12 cellular contexts compared by ENCODE assay signal in the genomic region with DNA sequence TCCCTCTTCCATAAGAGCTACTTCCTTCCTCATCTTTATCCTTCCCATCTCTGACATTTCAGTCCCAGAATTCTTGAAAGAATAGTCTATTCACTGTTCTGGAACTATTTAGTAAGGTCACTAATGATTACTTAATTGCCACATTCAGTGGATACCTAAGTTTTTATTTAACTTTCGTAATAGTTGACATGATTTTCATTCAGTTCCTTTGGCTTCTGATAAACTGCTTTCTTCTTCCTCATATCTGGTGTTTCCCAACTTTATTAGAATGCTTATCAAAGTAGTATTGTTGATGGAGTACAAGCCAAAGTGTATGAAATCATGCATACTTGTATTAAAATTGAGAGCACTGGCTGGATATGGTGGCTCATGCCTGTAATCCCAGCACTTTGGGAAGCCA. TPM values are rescaled to one million over a fixed set of nuclear protein-coding genes. Genes with fewer than 3 reads are reported as not detected.
DNase-seq lines count a peak whose midpoint lies in the region; ATAC-seq and TF ChIP-seq lines count a peak whose summit lies in the region.
"Had no signal": no experiment of that assay in that cellular context is flagged by ENCODE, and none has a peak within 500 bp of the region (broad histone marks: within the 10 kb centered on the region; RNA-seq: fewer than 3 reads in every experiment).

No MANE protein-coding gene starts in this region.

- peaks cover 82% of the 10 kb centered on the region for H4K20me1 ChIP-seq in IMR-90 (ENCODE audit: insufficient read depth, low read length)

- intact Hi-C loops in CD4-positive, alpha-beta memory T cell (cut with micrococcal nuclease) = no loop called here
- intact Hi-C loops in IMR-90 (cut with micrococcal nuclease) = no loop called here
- intact Hi-C loops in body of pancreas (cut with DNase I) = no loop called here
- intact Hi-C loops in transverse colon (cut with DNase I; ENCODE audit: low total_unique reads) = no loop called here

- H2BK20ac ChIP-seq in IMR-90 (ENCODE audit: low read depth, low read length) = no peak overlapping the region

- no peak overlapping the region for H3K27ac ChIP-seq in CD4-positive, alpha-beta memory T cell (ENCODE audit: low read depth, low read length)
- H3K27ac ChIP-seq in IMR-90 (ENCODE audit: insufficient read depth, low read length) (no peak overlapping the region), body of pancreas (peak overlapping the region in 2 of 4 donors; percentile 28 to 68), transverse colon (no peak overlapping the region)

- no peak overlapping the region for H3K4ac ChIP-seq in IMR-90 (ENCODE audit: low read depth, low read length)

- H3K23ac ChIP-seq in IMR-90 (ENCODE audit: low read depth, low read length) = no peak overlapping the region

- H3K56ac ChIP-seq in IMR-90 (ENCODE audit: extremely low read depth, insufficient read depth, low read length) = no peak overlapping the region

- H2AK9ac ChIP-seq in IMR-90 (replicated peaks; ENCODE audit: low read depth, low read length, poor library complexity) = no peak overlapping the region

- 0 out of 2 replicates have a peak, but pooled peaks have one; percentile 16 for ATAC-seq in IMR-90 (ENCODE audit: low read depth)
- peak; percentile 71 for ATAC-seq in body of pancreas
- ATAC-seq: SK-N-SH treated with all-trans-retinoic acid at 6 μM for 48 hours had no signal

- BruUV-seq in IMR-90 (replicated peaks; lab: Mats Ljungman, UMichigan) = no TSS peak

- H3K79me1 ChIP-seq in IMR-90 (ENCODE audit: low read depth in 1 of 2, low read length in 2 of 2) = peaks cover 9 to 29% of the 10 kb centered on the region in 2 experiments; a peak in 3 of 4 replicates

- H3K4me1 ChIP-seq in CD4-positive, alpha-beta memory T cell (ENCODE audit: insufficient read depth, low read length) = peaks cover 86% of the 10 kb centered on the region
- H3K4me1 ChIP-seq in IMR-90 (ENCODE audit: control insufficient read depth, insufficient read depth, low read length) = peaks cover 7% of the 10 kb centered on the region
- peaks cover 31% of the 10 kb centered on the region for H3K4me1 ChIP-seq in body of pancreas
- H3K4me1 ChIP-seq in transverse colon = peaks cover 13 to 87% (median 23%) of the 10 kb centered on the region in 4 donors

- in situ Hi-C loops in IMR-90 (cut with MboI; ENCODE audit: low sequenced_read_pairs) (no loop called here), transverse colon (cut with MboI; ENCODE audit: low pct_ligation_motif_present in 1 of 4, low pct_unique_long_range_greater_than_20kb in 1 of 4, low sequenced_read_pairs in 3 of 4) (no loop called here)

- no peak for TF ChIP-seq CTCF in IMR-90 (conservative IDR thresholded peaks at IDR 0.05; ENCODE audit: low read depth, low read length)
- no peak for TF ChIP-seq CTCF in body of pancreas (IDR thresholded peaks at IDR 0.05)
- TF ChIP-seq CTCF in nephron (IDR thresholded peaks at IDR 0.05; ENCODE audit: unreplicated experiment in 3 of 3) = no peak
- no peak for TF ChIP-seq CTCF in transverse colon (IDR thresholded peaks at IDR 0.05)

- H4K8ac ChIP-seq in IMR-90 (ENCODE audit: low read depth in 2 of 2, low read length in 2 of 2) = no peak overlapping the region

- H3K4me2 ChIP-seq in IMR-90 (ENCODE audit: low read depth, low read length) = no peak overlapping the region

- H3K9me3 ChIP-seq in CD4-positive, alpha-beta memory T cell (ENCODE audit: control insufficient read depth in 1 of 2, low read length in 2 of 2) = no peaks in the 10 kb centered on the region
- no peaks in the 10 kb centered on the region for H3K9me3 ChIP-seq in IMR-90 (ENCODE audit: control insufficient read depth, insufficient read depth, low read length)
- H3K9me3 ChIP-seq in body of pancreas = no peaks in the 10 kb centered on the region
- no peaks in the 10 kb centered on the region for H3K9me3 ChIP-seq in transverse colon

- H3K9me3 Mint-ChIP-seq in CD4-positive, alpha-beta memory T cell = no peaks in the 10 kb centered on the region
- H3K9me3 Mint-ChIP-seq in nephron = no peaks in the 10 kb centered on the region
- H3K9me3 Mint-ChIP-seq: H9 had no signal

- H3K4me3 ChIP-seq in CD4-positive, alpha-beta memory T cell (ENCODE audit: low read length in 2 of 2) = no peak overlapping the region
- H3K4me3 ChIP-seq in IMR-90 (ENCODE audit: insufficient read depth, low read depth, low read length) (no peak overlapping the region), body of pancreas (no peak overlapping the region), transverse colon (no peak overlapping the region)

- peak overlapping the region; percentile 58 to 96 (median 76) for H3K27ac Mint-ChIP-seq in CD4-positive, alpha-beta memory T cell
- H3K27ac Mint-ChIP-seq in nephron = peak overlapping the region in 2 of 3 experiments; percentile 2 to 24

- no peak overlapping the region for H3K18ac ChIP-seq in IMR-90 (ENCODE audit: low read depth, low read length)

- POLR2A ChIA-PET in CD4-positive, alpha-beta memory T cell (lab: Charles Lee; ENCODE audit: partially characterized antibody) = interaction anchor here (0.7 to 3.9 kb wide), 3 partner anchors 11 to 597 kb away, joined by 4 to 24 read pairs (median 5); a partner anchor contains a TSS
- POLR2A ChIA-PET in IMR-90 (lab: Charles Lee; ENCODE audit: unreplicated experiment) = interaction anchor here (0.6 kb wide), 1 partner anchor 18 kb away, joined by 8 read pairs; no protein-coding TSS in a partner anchor

- no peak overlapping the region for H4K91ac ChIP-seq in IMR-90 (ENCODE audit: insufficient read depth, low read depth, low read length)

- H3K36me3 ChIP-seq in CD4-positive, alpha-beta memory T cell (ENCODE audit: insufficient read depth, low read length) = peaks cover 9% of the 10 kb centered on the region
- H3K36me3 ChIP-seq in IMR-90 (ENCODE audit: control insufficient read depth, insufficient read depth, low read length) = peaks cover 9% of the 10 kb centered on the region
- no peaks in the 10 kb centered on the region for H3K36me3 ChIP-seq in body of pancreas (replicated peaks in 1 of 2; ENCODE audit: insufficient read depth in 1 of 2, low read depth in 2 of 2)
- peaks cover 0 to 5% (median 0%) of the 10 kb centered on the region in 4 donors for H3K36me3 ChIP-seq in transverse colon

- H3K9me1 ChIP-seq in IMR-90 (ENCODE audit: insufficient read depth, low read length) = 0 out of 2 replicates have a peak, but pooled peaks cover 3% of the 10 kb centered on the region

- dilution Hi-C loops in IMR-90 (cut with HindIII; ENCODE audit: low sequenced_read_pairs, unreplicated experiment) = no loop called here

- peaks cover 49 to 82% (median 66%) of the 10 kb centered on the region in 4 donors for H3K4me1 Mint-ChIP-seq in CD4-positive, alpha-beta memory T cell
- peaks cover 25% of the 10 kb centered on the region for H3K4me1 Mint-ChIP-seq in nephron

- no peak overlapping the region for H2BK5ac ChIP-seq in IMR-90 (ENCODE audit: low read depth, low read length, poor library complexity, severe bottlenecking)

- no CpG with 5 or more reads among the region's 1 CpG for WGBS in IMR-90 (ENCODE audit: extremely low coverage in 2 of 2, insufficient read length in 1 of 2), 2 experiments
- 29 to 44% methylated on average over 1 of the region's 1 CpG for WGBS in body of pancreas, 2 donors
- WGBS in transverse colon (ENCODE audit: low coverage in 1 of 2), 2 donors = 74 to 83% methylated on average over 1 of the region's 1 CpG

- no peak overlapping the region for H4K5ac ChIP-seq in IMR-90 (ENCODE audit: low read depth, low read length)

- no peak for TF ChIP-seq RAD21 in IMR-90 (IDR thresholded peaks at IDR 0.05; ENCODE audit: low read length)

- DNase-seq in CD4-positive, alpha-beta memory T cell = no peak
- DNase-seq in IMR-90 (no peak), body of pancreas (no peak), SKM-1 treated with dmso at 0.1 percent for 144 hours (lab: John Stamatoyannopoulos, UW; ENCODE audit: unreplicated experiment) (no peak), transverse colon (no peak)
- DNase-seq in stimulated activated CD4-positive, alpha-beta T cell treated with anti-CD3 and anti-CD28 coated beads, Interleukin-12 subunit alpha, Interleukin-12 subunit beta, amount 100 ng/mL, for 4 hours = no peak
- DNase-seq: amygdala, H9, left cardiac atrium, NCI-H1694 treated with DMSO at 0.1 percent for 48 hours had no signal

- H2AFZ ChIP-seq in IMR-90 (replicated peaks; ENCODE audit: low read length, poor library complexity) = no peak overlapping the region

- H2AK5ac ChIP-seq in IMR-90 (ENCODE audit: low read depth, low read length) = no peak overlapping the region

- no peak overlapping the region for H3K9ac ChIP-seq in IMR-90 (ENCODE audit: low read depth, low read length)

- H2BK120ac ChIP-seq in IMR-90 (ENCODE audit: low read depth, low read length) = no peak overlapping the region

- CTCF ChIA-PET in CD4-positive, alpha-beta memory T cell (lab: Charles Lee; ENCODE audit: partially characterized antibody) = interaction anchor here (0.6 to 7.3 kb wide), 7 partner anchors 8 to 148 kb away, joined by 3 to 63 read pairs (median 3); no protein-coding TSS in a partner anchor
- CTCF ChIA-PET in IMR-90 (lab: Yijun Ruan, JAX) = interaction anchor here (2.0 kb wide), 1 partner anchor 193 kb away, joined by 4 read pairs; no protein-coding TSS in a partner anchor

- H3K27me3 ChIP-seq in CD4-positive, alpha-beta memory T cell (ENCODE audit: insufficient read depth, low read length) = no peaks in the 10 kb centered on the region
- no peaks in the 10 kb centered on the region for H3K27me3 ChIP-seq in IMR-90 (ENCODE audit: control insufficient read depth, insufficient read depth, low read length)
- no peaks in the 10 kb centered on the region for H3K27me3 ChIP-seq in body of pancreas
- no peaks in the 10 kb centered on the region for H3K27me3 ChIP-seq in transverse colon

- H2BK15ac ChIP-seq in IMR-90 (ENCODE audit: low read depth, low read length) = no peak overlapping the region

- H3K36me3 Mint-ChIP-seq in CD4-positive, alpha-beta memory T cell = peaks cover 13 to 32% of the 10 kb centered on the region in 2 donors
- H3K36me3 Mint-ChIP-seq in nephron (ENCODE audit: low read depth) = peaks cover 30% of the 10 kb centered on the region

- H3K27me3 Mint-ChIP-seq in CD4-positive, alpha-beta memory T cell = no peaks in the 10 kb centered on the region
- no peaks in the 10 kb centered on the region for H3K27me3 Mint-ChIP-seq in nephron (ENCODE audit: low read depth)

- H3K14ac ChIP-seq in IMR-90 (replicated peaks; ENCODE audit: low read depth, low read length) = no peak overlapping the region

- H3K4me3 Mint-ChIP-seq in CD4-positive, alpha-beta memory T cell = peak overlapping the region in 6 of 8 donors; percentile 13 to 75 (median 40)
- H3K4me3 Mint-ChIP-seq in nephron = no peak overlapping the region
- H3K4me3 Mint-ChIP-seq: H9 had no signal

- no peak for TF ChIP-seq EP300 in transverse colon (IDR thresholded peaks at IDR 0.05; ENCODE audit: low read depth)

- no peak for TF ChIP-seq POLR2A in IMR-90 (IDR thresholded peaks at IDR 0.05; ENCODE audit: low read depth, low read length)
- no peak for TF ChIP-seq POLR2A in body of pancreas (IDR thresholded peaks at IDR 0.05)
- TF ChIP-seq POLR2A in transverse colon (IDR thresholded peaks at IDR 0.05) = no peak

RNA-seq across cellular contexts. Expression of a gene that starts 10.8 kb away (rescaled TPM):
- total RNA-seq in CD4-positive, alpha-beta memory T cell = 100 to 1,000 TPM; 160 to 169 TPM
- polyA plus RNA-seq in CD4-positive, alpha-beta memory T cell = 100 to 1,000 TPM; 341 to 411 TPM
- 35.7 and 56.7 TPM in 2 replicates for total RNA-seq in IMR-90 (2012; rRNA removed)
- polyA plus RNA-seq in IMR-90 (2012; rRNA removed) = 26.9 and 34.4 TPM in 2 replicates
- polyA plus RNA-seq in IMR-90 (2012; cell fraction: cytosol; rRNA removed) = 17.1 and 36.9 TPM in 2 replicates
- 16.3 and 16.8 TPM in 2 replicates for polyA plus RNA-seq in IMR-90 (2012; cell fraction: nucleus; rRNA removed; ENCODE audit: low replicate concordance)
- 100 to 1,000 TPM in 1 of 2 donors, 10 to 100 TPM in 1; 38.9 to 102 TPM for total RNA-seq in body of pancreas
- 100 to 1,000 TPM in 2 of 4 donors, 10 to 100 TPM in 2; 45.6 to 134 (median 80.8) TPM for total RNA-seq in transverse colon

Comparison
In these comparisons a context has a peak if more than half of its experiments do, and no peak if none do; other contexts are left out.
1. H3K4me3 Mint-ChIP-seq: peak in CD4-positive, alpha-beta memory T cell (6 of 8); none in nephron (0 of 3).